ENCODE assay signal across 19 cellular contexts in the genomic region with DNA sequence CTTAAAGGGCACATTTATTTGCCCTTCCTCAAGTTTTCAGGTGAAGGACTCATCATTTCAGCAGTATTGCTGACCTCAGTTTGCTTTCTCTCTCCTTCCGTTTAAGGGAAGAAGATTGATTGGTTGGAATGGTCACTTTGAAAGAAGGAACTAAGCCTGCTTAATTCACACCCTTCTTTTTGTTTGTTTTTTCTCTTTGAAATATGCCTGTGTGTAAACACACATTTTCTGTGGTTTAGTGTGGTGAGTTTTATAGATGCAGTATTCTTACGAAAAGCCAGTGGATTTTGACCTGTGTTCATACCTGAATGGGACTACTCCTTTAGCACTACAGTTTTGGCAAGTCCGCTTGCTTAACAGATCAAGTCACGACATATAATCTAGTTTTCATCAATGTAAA.
DNase-seq lines count a peak whose midpoint lies in the region; ATAC-seq and TF ChIP-seq lines count a peak whose summit lies in the region.
"Had no signal": no experiment of that assay in that cellular context is flagged by ENCODE, and none has a peak within 500 bp of the region (broad histone marks: within the 10 kb centered on the region; RNA-seq: fewer than 3 reads in every experiment).

No MANE protein-coding gene starts in this region.

- TF ChIP-seq POLR2A in sigmoid colon (IDR thresholded peaks at IDR 0.05): no peak

- H3K9ac ChIP-seq in colonic mucosa (ENCODE audit: low read depth in 2 of 2, low read length in 2 of 2) (no peak overlapping the region), neural progenitor cell (no peak overlapping the region)

- peaks cover 4% of the 10 kb centered on the region for H3K4me1 Mint-ChIP-seq in neural progenitor cell

- no peaks in the 10 kb centered on the region for H3K36me3 ChIP-seq in colonic mucosa
- no peaks in the 10 kb centered on the region for H3K36me3 ChIP-seq in neural progenitor cell
- H3K36me3 ChIP-seq in sigmoid colon: no peaks in the 10 kb centered on the region

- 18 to 66% methylated on average over 4 of the region's 4 CpGs for WGBS in sigmoid colon, 2 donors

- peak overlapping the region; percentile 48 for H2AFZ ChIP-seq in neural progenitor cell (replicated peaks)

- DNase-seq in DMS53 (lab: John Stamatoyannopoulos, UW) (peak; percentile 32), DMS53 treated with DMSO at 0.1 percent for 48 hours (lab: John Stamatoyannopoulos, UW; ENCODE audit: unreplicated experiment) (no peak), colonic mucosa (peak; percentile 24), neural progenitor cell (ENCODE audit: low spot score) (no peak), sigmoid colon (no peak), NCI-H524 (lab: John Stamatoyannopoulos, UW) (no peak)
- DNase-seq: AML-193; CD4-positive, alpha-beta T cell; DMS153; DND-41; EL; GOT3; H9 had no signal

- H3K9me3 Mint-ChIP-seq in neural progenitor cell: peaks cover 3% of the 10 kb centered on the region
- H3K9me3 Mint-ChIP-seq: H9 had no signal

- no peak overlapping the region for H3K4me3 Mint-ChIP-seq in neural progenitor cell
- H3K4me3 Mint-ChIP-seq: CD4-positive, alpha-beta T cell; H9 had no signal

- H3K27me3 Mint-ChIP-seq in neural progenitor cell (ENCODE audit: insufficient read depth, low read depth): no peaks in the 10 kb centered on the region
- H3K27me3 Mint-ChIP-seq: CD4-positive, alpha-beta T cell had no signal

- no peaks in the 10 kb centered on the region for H4K20me1 ChIP-seq in neural progenitor cell (ENCODE audit: low read depth)

- H3K4me2 ChIP-seq in neural progenitor cell: no peak overlapping the region
- H3K4me2 ChIP-seq: A549 had no signal

- no peaks in the 10 kb centered on the region for H3K4me1 ChIP-seq in colonic mucosa
- peaks cover 15% of the 10 kb centered on the region for H3K4me1 ChIP-seq in neural progenitor cell
- no peaks in the 10 kb centered on the region for H3K4me1 ChIP-seq in sigmoid colon
- H3K4me1 ChIP-seq: A549 had no signal

- peak overlapping the region; percentile 55 for H3K27ac ChIP-seq in colonic mucosa
- H3K27ac ChIP-seq in neural progenitor cell: no peak overlapping the region
- no peak overlapping the region for H3K27ac ChIP-seq in sigmoid colon
- H3K27ac ChIP-seq: 22Rv1, A549, C4-2B had no signal

- TF ChIP-seq EP300 in sigmoid colon (IDR thresholded peaks at IDR 0.05): no peak

- TF ChIP-seq CTCF in colonic mucosa (IDR thresholded peaks at IDR 0.05) (no peak), neural progenitor cell (IDR thresholded peaks at IDR 0.05) (no peak), sigmoid colon (IDR thresholded peaks at IDR 0.05) (no peak)

- H3K27me3 ChIP-seq in colonic mucosa (no peaks in the 10 kb centered on the region), neural progenitor cell (no peaks in the 10 kb centered on the region), sigmoid colon (no peaks in the 10 kb centered on the region)

- no peak overlapping the region for H3K27ac Mint-ChIP-seq in neural progenitor cell
- H3K27ac Mint-ChIP-seq: CD4-positive, alpha-beta T cell; H9 had no signal

- H3F3A ChIP-seq in neural progenitor cell (ENCODE audit: low read depth): no peaks in the 10 kb centered on the region

- H3K36me3 Mint-ChIP-seq in neural progenitor cell: peaks cover 2% of the 10 kb centered on the region

- H3K79me2 ChIP-seq in neural progenitor cell (ENCODE audit: low read depth): no peaks in the 10 kb centered on the region

- H3K9me3 ChIP-seq in colonic mucosa (no peaks in the 10 kb centered on the region), neural progenitor cell (ENCODE audit: low read depth) (no peaks in the 10 kb centered on the region), sigmoid colon (no peaks in the 10 kb centered on the region)
- H3K9me3 ChIP-seq: A549, Caco-2 had no signal

- intact Hi-C loops in colonic mucosa (cut with DNase I): no loop called here
- intact Hi-C loops in sigmoid colon (cut with DNase I): no loop called here

- H3K4me3 ChIP-seq in colonic mucosa: no peak overlapping the region
- no peak overlapping the region for H3K4me3 ChIP-seq in neural progenitor cell
- H3K4me3 ChIP-seq in sigmoid colon: no peak overlapping the region
- H3K4me3 ChIP-seq: A549, GM12878 had no signal

- no peak for ATAC-seq in HG03354 (IDR thresholded peaks at IDR 0.05; ENCODE audit: poor library complexity, severe bottlenecking, unreplicated experiment)
- ATAC-seq: A549, GM12878 had no signal

Comparison
In these comparisons a context has a peak if more than half of its experiments do, and no peak if none do; other contexts are left out.
1. DNase-seq: peak in DMS53 (single experiment) and colonic mucosa (single experiment); none in DMS53 treated with DMSO at 0.1 percent for 48 hours (single experiment), neural progenitor cell (single experiment), sigmoid colon (single experiment) and NCI-H524 (0 of 2).